Comparison of ENCODE assay signal across 27 cellular contexts in the genomic region with DNA sequence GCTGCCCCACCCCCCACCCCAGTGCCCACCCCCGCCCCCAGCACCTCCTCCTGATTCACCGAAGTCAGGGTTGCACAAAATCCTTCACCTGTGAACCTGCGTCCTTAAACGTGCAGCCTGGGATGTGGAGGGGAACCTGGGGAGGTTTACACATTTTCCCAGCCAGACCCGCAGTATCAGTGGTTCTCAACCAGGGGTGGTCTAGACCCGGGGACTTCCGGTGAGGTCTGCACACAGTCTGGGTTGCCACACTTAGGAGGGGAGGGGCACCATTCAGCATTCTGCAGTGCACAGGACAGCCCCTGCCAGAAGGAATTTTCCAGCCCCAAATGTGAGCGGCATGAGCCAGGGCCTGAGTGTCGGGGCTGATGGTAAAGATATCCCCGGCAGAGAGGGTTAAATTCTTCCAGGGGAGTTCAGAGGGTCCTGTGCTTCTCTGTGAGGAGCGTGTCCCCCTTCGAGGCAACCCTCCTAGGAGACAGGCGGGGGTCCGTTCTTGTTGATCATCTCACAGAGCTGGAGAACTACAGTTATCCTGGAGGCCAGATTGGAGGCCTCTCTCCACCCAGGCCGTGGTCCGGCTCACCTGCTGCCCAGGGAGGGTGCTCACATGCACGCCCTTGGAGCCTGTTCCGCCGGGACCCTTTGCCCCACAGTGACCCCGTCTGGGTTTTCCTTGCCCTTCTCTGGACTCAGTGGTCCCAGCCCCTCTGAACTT.
DNase-seq lines count a peak whose midpoint lies in the region; ATAC-seq, FAIRE-seq and TF ChIP-seq lines count a peak whose summit lies in the region.
"Had no signal": no experiment of that assay in that cellular context is flagged by ENCODE, and none has a peak within 500 bp of the region (broad histone marks: within the 10 kb centered on the region; RNA-seq: fewer than 3 reads in every experiment).

No MANE protein-coding gene starts in this region.

- DNase-seq in activated naive CD8-positive, alpha-beta T cell treated with anti-CD3 and anti-CD28 coated beads, Interleukin-2, amount 10 ng/mL, durations not matched to agents 7 days and 5 days = no peak
- DNase-seq in activated naive CD8-positive, alpha-beta T cell treated with anti-CD3 and anti-CD28 coated beads for 36 hours = no peak
- no peak for DNase-seq in Karpas-422
- no peak for DNase-seq in H1 (ENCODE audit: low read depth in 1 of 2, low spot score in 2 of 2)
- DNase-seq in psoas muscle = peak; percentile 5 to 53
- DNase-seq in activated gamma-delta T cell treated with Interleukin-2 at 50 U/mL for 16 hours = no peak
- no peak for DNase-seq in foreskin keratinocyte
- DNase-seq in CD8-positive, alpha-beta T cell = no peak
- DNase-seq: activated CD4-positive, CD25-positive, alpha-beta regulatory T cell treated with anti-CD3 and anti-CD28 coated beads, Interleukin-2, amount 50 U/mL, for 72 hours; activated T-cell treated with anti-CD3 and anti-CD28 coated beads, Interleukin-2, amount 50 U/mL, for 24 hours; adrenal gland; BE2C; GDM1; hippocampal formation; immature natural killer cell; mesendoderm; NCI-H1694; NCI-H2171 treated with DMSO at 0.1 percent for 48 hours; NCI-H524; T-cell had no signal

- H3K36me3 ChIP-seq in Karpas-422 (ENCODE audit: insufficient read depth, low read length) (no peaks in the 10 kb centered on the region), H1 (ENCODE audit: control insufficient read depth in 2 of 4, insufficient read depth in 4 of 4, low read length in 3 of 4) (no peaks in the 10 kb centered on the region), psoas muscle (ENCODE audit: insufficient read depth in 1 of 2, low read depth in 1 of 2) (no peaks in the 10 kb centered on the region)
- H3K36me3 ChIP-seq in CD8-positive, alpha-beta T cell (ENCODE audit: insufficient read depth, low read length) = no peaks in the 10 kb centered on the region
- H3K36me3 ChIP-seq: adrenal gland, BE2C, gastroesophageal sphincter had no signal

- H3K79me1 ChIP-seq in H1 (ENCODE audit: low read depth, low read length) = no peaks in the 10 kb centered on the region

- peak overlapping the region; percentile 66 for H4K91ac ChIP-seq in H1 (replicated peaks; ENCODE audit: insufficient read length, low read length)

- H3K9me3 ChIP-seq in Karpas-422 (ENCODE audit: low read length) (peaks cover 7% of the 10 kb centered on the region; the same call in 1 of the 2 replicates), H1 (ENCODE audit: insufficient read depth in 2 of 2, low read depth in 1 of 2, low read length in 1 of 2) (peaks cover 7 to 11% of the 10 kb centered on the region in 2 experiments; a peak in 3 of 4 replicates), psoas muscle (no peaks in the 10 kb centered on the region)
- H3K9me3 ChIP-seq in CD8-positive, alpha-beta T cell (ENCODE audit: low read length) = no peaks in the 10 kb centered on the region
- H3K9me3 ChIP-seq: adrenal gland had no signal

- no peak overlapping the region for H3K14ac ChIP-seq in H1 (ENCODE audit: insufficient read length)

- H2BK5ac ChIP-seq in H1 (ENCODE audit: low read depth, low read length) = peak overlapping the region; percentile 9; the same call in 1 of the 2 replicates

- H3K9me2 ChIP-seq in Karpas-422 (replicated peaks; ENCODE audit: insufficient read depth, low read length) = no peaks in the 10 kb centered on the region

- FAIRE-seq in H1 (lab: Jason Lieb, UNC) = no peak
- FAIRE-seq: RCC 7860, TTC549 had no signal

- H3K9ac ChIP-seq in Karpas-422 (ENCODE audit: low read length) (peak overlapping the region; percentile 32; the same call in 1 of the 2 replicates), H1 (replicated peaks in 1 of 4; ENCODE audit: extremely low read depth in 1 of 4, low read depth in 3 of 4, low read length in 3 of 4) (no peak overlapping the region)

- TF ChIP-seq RAD21 in H1 (IDR thresholded peaks at IDR 0.05 in 1 of 2, conservative IDR thresholded peaks at IDR 0.05 in 1 of 2; ENCODE audit: low read depth in 2 of 2, low read length in 2 of 2) = no peak

- H3K27ac ChIP-seq in Karpas-422 (ENCODE audit: low read length) (no peak overlapping the region), H1 (ENCODE audit: low read depth, low read length) (no peak overlapping the region; the same call in 1 of the 2 replicates), psoas muscle (no peak overlapping the region), foreskin keratinocyte (no peak overlapping the region)
- H3K27ac ChIP-seq in CD8-positive, alpha-beta T cell (ENCODE audit: low read depth, low read length) = no peak overlapping the region
- H3K27ac ChIP-seq: adrenal gland, gastroesophageal sphincter had no signal

- POLR2A ChIA-PET in activated naive CD8-positive, alpha-beta T cell treated with anti-CD3 and anti-CD28 coated beads, Interleukin-2, amount 10 ng/mL, durations not matched to agents 7 days and 5 days (lab: Charles Lee) = interaction anchor here (1.4 kb wide), 1 partner anchor 49 kb away, joined by 3 read pairs; no protein-coding TSS in a partner anchor
- POLR2A ChIA-PET in H1 (lab: Charles Lee; ENCODE audit: partially characterized antibody) = interaction anchor here (0.9 kb wide), 1 partner anchor 42 kb away, joined by 3 read pairs; no protein-coding TSS in a partner anchor
- POLR2A ChIA-PET in CD8-positive, alpha-beta T cell (lab: Charles Lee) = no interaction called here

- no peaks in the 10 kb centered on the region for H4K20me1 ChIP-seq in Karpas-422 (ENCODE audit: insufficient read depth, low read depth, low read length)
- peaks cover 0 to 1% of the 10 kb centered on the region in 2 experiments for H4K20me1 ChIP-seq in H1 (replicated peaks in 1 of 2; ENCODE audit: control insufficient read depth in 1 of 2, insufficient read depth in 2 of 2, low read length in 2 of 2)

- WGBS in H1 (ENCODE audit: extremely low coverage in 1 of 2, insufficient coverage in 1 of 2, insufficient read length in 1 of 2, insufficient replicate concordance in 2 of 2, low coverage in 1 of 2, low lambda C conversion rate in 2 of 2, missing lambda C conversion rate in 1 of 2), 2 experiments = 78% methylated on average over 19 of the region's 20 CpGs; no CpG with 5 or more reads in 1 of the 2 experiments
- 88 to 90% (median 89%) methylated on average over 20 of the region's 20 CpGs for WGBS in psoas muscle, 3 donors

- 0 out of 2 replicates have a peak overlapping the region, but pooled peaks have one; percentile 61 for H2BK20ac ChIP-seq in H1 (ENCODE audit: low read length)

- H2BK12ac ChIP-seq in H1 (ENCODE audit: low read depth, low read length) = peak overlapping the region; percentile 75; the same call in 1 of the 2 replicates

- peaks cover 45% of the 10 kb centered on the region for H3K4me1 Mint-ChIP-seq in activated naive CD8-positive, alpha-beta T cell treated with anti-CD3 and anti-CD28 coated beads, Interleukin-2, amount 10 ng/mL, durations not matched to agents 7 days and 5 days
- H3K4me1 Mint-ChIP-seq in activated naive CD8-positive, alpha-beta T cell treated with anti-CD3 and anti-CD28 coated beads for 36 hours = peaks cover 3% of the 10 kb centered on the region
- peaks cover 2% of the 10 kb centered on the region for H3K4me1 Mint-ChIP-seq in CD8-positive, alpha-beta T cell (ENCODE audit: low read depth)

- H3K23ac ChIP-seq in H1 (ENCODE audit: insufficient read length) = no peak overlapping the region

- H2BK120ac ChIP-seq in H1 (replicated peaks; ENCODE audit: low read depth, low read length) = peak overlapping the region; percentile 34

- H2AK5ac ChIP-seq in H1 (ENCODE audit: low read depth, low read length) = no peak overlapping the region

- peak overlapping the region; percentile 72; the same call in 1 of the 2 replicates for H2BK15ac ChIP-seq in H1 (ENCODE audit: low read length)

- no peak for TF ChIP-seq POLR2A in H1 (IDR thresholded peaks at IDR 0.05; ENCODE audit: control extremely low read depth in 1 of 2, low read depth in 2 of 2, low read length in 2 of 2)

- H3K18ac ChIP-seq in H1 (ENCODE audit: extremely low read depth, low read length) = peak overlapping the region; percentile 87

- no peaks in the 10 kb centered on the region for H3K79me2 ChIP-seq in Karpas-422 (ENCODE audit: low read length)
- no peaks in the 10 kb centered on the region for H3K79me2 ChIP-seq in H1 (ENCODE audit: control insufficient read depth in 1 of 2, insufficient read depth in 2 of 2, low read length in 2 of 2)

- peaks cover 6% of the 10 kb centered on the region for H3K36me3 Mint-ChIP-seq in activated naive CD8-positive, alpha-beta T cell treated with anti-CD3 and anti-CD28 coated beads, Interleukin-2, amount 10 ng/mL, durations not matched to agents 7 days and 5 days
- H3K36me3 Mint-ChIP-seq in activated naive CD8-positive, alpha-beta T cell treated with anti-CD3 and anti-CD28 coated beads for 36 hours = no peaks in the 10 kb centered on the region
- no peaks in the 10 kb centered on the region for H3K36me3 Mint-ChIP-seq in CD8-positive, alpha-beta T cell
- H3K36me3 Mint-ChIP-seq: brain, immature natural killer cell, T-cell, type B pancreatic cell had no signal

- peaks cover 11% of the 10 kb centered on the region for H3K9me3 Mint-ChIP-seq in activated naive CD8-positive, alpha-beta T cell treated with anti-CD3 and anti-CD28 coated beads, Interleukin-2, amount 10 ng/mL, durations not matched to agents 7 days and 5 days
- H3K9me3 Mint-ChIP-seq in activated naive CD8-positive, alpha-beta T cell treated with anti-CD3 and anti-CD28 coated beads for 36 hours = no peaks in the 10 kb centered on the region
- peaks cover under 1% of the 10 kb centered on the region for H3K9me3 Mint-ChIP-seq in CD8-positive, alpha-beta T cell
- H3K9me3 Mint-ChIP-seq: activated T-cell treated with anti-CD3 and anti-CD28 coated beads, Interleukin-2, amount 50 U/mL, for 24 hours; type B pancreatic cell had no signal

- H3K4ac ChIP-seq in H1 (replicated peaks; ENCODE audit: insufficient read length, low read depth, low read length) = no peak overlapping the region

- peak overlapping the region; percentile 75 for H4K5ac ChIP-seq in H1 (ENCODE audit: insufficient read length, low read depth, low read length)

- peak overlapping the region; percentile 55 for H3K4me3 Mint-ChIP-seq in activated naive CD8-positive, alpha-beta T cell treated with anti-CD3 and anti-CD28 coated beads, Interleukin-2, amount 10 ng/mL, durations not matched to agents 7 days and 5 days
- no peak overlapping the region for H3K4me3 Mint-ChIP-seq in activated naive CD8-positive, alpha-beta T cell treated with anti-CD3 and anti-CD28 coated beads for 36 hours
- H3K4me3 Mint-ChIP-seq in CD8-positive, alpha-beta T cell = no peak overlapping the region
- H3K4me3 Mint-ChIP-seq: activated T-cell treated with anti-CD3 and anti-CD28 coated beads, Interleukin-2, amount 50 U/mL, for 24 hours; brain; immature natural killer cell; T-cell; type B pancreatic cell had no signal

- H4K8ac ChIP-seq in H1 (ENCODE audit: extremely low read depth, insufficient read depth, low read length) = 0 out of 2 replicates have a peak overlapping the region, but pooled peaks have one; percentile 57

- no peak for TF ChIP-seq EP300 in H1 (IDR thresholded peaks at IDR 0.05; ENCODE audit: borderline replicate concordance in 1 of 2, low read depth in 2 of 2, low read length in 2 of 2)

- CTCF ChIA-PET in H1 (lab: Charles Lee; ENCODE audit: partially characterized antibody) = interaction anchor here (0.9 to 1.9 kb wide), 4 partner anchors 7 to 36 kb away, joined by 3 to 6 read pairs (median 4); no protein-coding TSS in a partner anchor
- CTCF ChIA-PET in CD8-positive, alpha-beta T cell (lab: Charles Lee) = no interaction called here

- no peak for ATAC-seq in activated naive CD8-positive, alpha-beta T cell treated with anti-CD3 and anti-CD28 coated beads, Interleukin-2, amount 10 ng/mL, durations not matched to agents 7 days and 5 days (ENCODE audit: low read depth)
- ATAC-seq in psoas muscle (no peak), foreskin keratinocyte (no peak)
- no peak for ATAC-seq in CD8-positive, alpha-beta T cell
- ATAC-seq: gastroesophageal sphincter, left lobe of liver, T-cell had no signal

- intact Hi-C loops in psoas muscle (cut with DNase I) = no loop called here
- intact Hi-C loops in CD8-positive, alpha-beta T cell (cut with DNase I, micrococcal nuclease) = loop anchor here in 1 of 2 experiments (5.0 kb wide), 1 partner anchor 309 kb away; no protein-coding TSS in a partner anchor

- H3K56ac ChIP-seq in H1 (replicated peaks; ENCODE audit: insufficient read length, low read depth, low read length) = no peak overlapping the region

- no peak for TF ChIP-seq CTCF in H1 (IDR thresholded peaks at IDR 0.05; ENCODE audit: control extremely low read depth in 1 of 3, insufficient read depth in 1 of 3, low read depth in 1 of 3, low read length in 3 of 3)
- no peak for TF ChIP-seq CTCF in psoas muscle (IDR thresholded peaks at IDR 0.05)
- no peak for TF ChIP-seq CTCF in foreskin keratinocyte (conservative IDR thresholded peaks at IDR 0.05)
- no peak for TF ChIP-seq CTCF in CD8-positive, alpha-beta T cell (IDR thresholded peaks at IDR 0.05)

- peaks cover 3% of the 10 kb centered on the region for H3K27me3 Mint-ChIP-seq in activated naive CD8-positive, alpha-beta T cell treated with anti-CD3 and anti-CD28 coated beads, Interleukin-2, amount 10 ng/mL, durations not matched to agents 7 days and 5 days
- peaks cover 6% of the 10 kb centered on the region for H3K27me3 Mint-ChIP-seq in activated naive CD8-positive, alpha-beta T cell treated with anti-CD3 and anti-CD28 coated beads for 36 hours
- peaks cover 5% of the 10 kb centered on the region for H3K27me3 Mint-ChIP-seq in CD8-positive, alpha-beta T cell (ENCODE audit: low read depth)
- H3K27me3 Mint-ChIP-seq: type B pancreatic cell had no signal

- H3K4me3 ChIP-seq in Karpas-422 (ENCODE audit: low read length) (no peak overlapping the region), H1 (ENCODE audit: extremely low read depth in 1 of 4, insufficient read depth in 2 of 4, low read depth in 3 of 4, low read length in 4 of 4) (no peak overlapping the region), psoas muscle (no peak overlapping the region)
- no peak overlapping the region for H3K4me3 ChIP-seq in CD8-positive, alpha-beta T cell (ENCODE audit: low read depth, low read length)
- H3K4me3 ChIP-seq: adrenal gland, gastroesophageal sphincter, skin epidermis had no signal

- H3K4me1 ChIP-seq in Karpas-422 (ENCODE audit: low read length) = peaks cover 38% of the 10 kb centered on the region
- peaks cover 5 to 23% (median 16%) of the 10 kb centered on the region in 4 experiments for H3K4me1 ChIP-seq in H1 (replicated peaks in 1 of 4; ENCODE audit: control insufficient read depth in 3 of 4, insufficient read depth in 4 of 4, low read length in 3 of 4)
- H3K4me1 ChIP-seq in psoas muscle = no peaks in the 10 kb centered on the region
- peaks cover 15% of the 10 kb centered on the region for H3K4me1 ChIP-seq in foreskin keratinocyte
- H3K4me1 ChIP-seq in CD8-positive, alpha-beta T cell (ENCODE audit: insufficient read depth, low read length) = no peaks in the 10 kb centered on the region
- H3K4me1 ChIP-seq: adrenal gland, gastroesophageal sphincter had no signal

- H3K27ac Mint-ChIP-seq in activated naive CD8-positive, alpha-beta T cell treated with anti-CD3 and anti-CD28 coated beads, Interleukin-2, amount 10 ng/mL, durations not matched to agents 7 days and 5 days = peak overlapping the region; percentile 91
- H3K27ac Mint-ChIP-seq in activated naive CD8-positive, alpha-beta T cell treated with anti-CD3 and anti-CD28 coated beads for 36 hours = no peak overlapping the region
- no peak overlapping the region for H3K27ac Mint-ChIP-seq in CD8-positive, alpha-beta T cell
- H3K27ac Mint-ChIP-seq: activated T-cell treated with anti-CD3 and anti-CD28 coated beads, Interleukin-2, amount 50 U/mL, for 24 hours; T-cell; type B pancreatic cell had no signal

- no peak overlapping the region for H2AFZ ChIP-seq in Karpas-422 (ENCODE audit: low read length)
- H2AFZ ChIP-seq in H1 (ENCODE audit: low read length) = no peak overlapping the region

- no peaks in the 10 kb centered on the region for H3K23me2 ChIP-seq in H1 (ENCODE audit: low read depth, low read length)

- no peaks in the 10 kb centered on the region for H3K27me3 ChIP-seq in Karpas-422 (ENCODE audit: low read length)
- H3K27me3 ChIP-seq in H1 (replicated peaks in 1 of 4; ENCODE audit: control insufficient read depth in 3 of 4, extremely low read depth in 1 of 4, insufficient read depth in 3 of 4, low read length in 3 of 4) = no peaks in the 10 kb centered on the region
- peaks cover 0 to 20% (median 3%) of the 10 kb centered on the region in 3 donors for H3K27me3 ChIP-seq in psoas muscle (ENCODE audit: insufficient read depth in 3 of 3, low read length in 2 of 3)
- no peaks in the 10 kb centered on the region for H3K27me3 ChIP-seq in foreskin keratinocyte
- H3K27me3 ChIP-seq in CD8-positive, alpha-beta T cell (ENCODE audit: insufficient read depth, low read length) = no peaks in the 10 kb centered on the region
- H3K27me3 ChIP-seq: adrenal gland, BE2C had no signal

- peak overlapping the region; percentile 56 for H3K4me2 ChIP-seq in Karpas-422 (ENCODE audit: low read depth, low read length, poor library complexity, severe bottlenecking)
- H3K4me2 ChIP-seq in H1 (ENCODE audit: insufficient read depth in 1 of 2, low read depth in 2 of 2, low read length in 2 of 2) = peak overlapping the region in 1 of 2 experiments; percentile 11; a peak in 1 of 4 replicates

Comparison
In these comparisons a context has a peak if more than half of its experiments do, and no peak if none do; other contexts are left out.
1. DNase-seq: peak in psoas muscle (2 of 2); none in activated naive CD8-positive, alpha-beta T cell treated with anti-CD3 and anti-CD28 coated beads, Interleukin-2, amount 10 ng/mL, durations not matched to agents 7 days and 5 days (single experiment), activated naive CD8-positive, alpha-beta T cell treated with anti-CD3 and anti-CD28 coated beads for 36 hours (single experiment), Karpas-422 (single experiment), H1 (0 of 2), activated gamma-delta T cell treated with Interleukin-2 at 50 U/mL for 16 hours (single experiment), foreskin keratinocyte (0 of 2) and CD8-positive, alpha-beta T cell (0 of 7).